8 cellular contexts compared by ENCODE assay signal in the genomic region with DNA sequence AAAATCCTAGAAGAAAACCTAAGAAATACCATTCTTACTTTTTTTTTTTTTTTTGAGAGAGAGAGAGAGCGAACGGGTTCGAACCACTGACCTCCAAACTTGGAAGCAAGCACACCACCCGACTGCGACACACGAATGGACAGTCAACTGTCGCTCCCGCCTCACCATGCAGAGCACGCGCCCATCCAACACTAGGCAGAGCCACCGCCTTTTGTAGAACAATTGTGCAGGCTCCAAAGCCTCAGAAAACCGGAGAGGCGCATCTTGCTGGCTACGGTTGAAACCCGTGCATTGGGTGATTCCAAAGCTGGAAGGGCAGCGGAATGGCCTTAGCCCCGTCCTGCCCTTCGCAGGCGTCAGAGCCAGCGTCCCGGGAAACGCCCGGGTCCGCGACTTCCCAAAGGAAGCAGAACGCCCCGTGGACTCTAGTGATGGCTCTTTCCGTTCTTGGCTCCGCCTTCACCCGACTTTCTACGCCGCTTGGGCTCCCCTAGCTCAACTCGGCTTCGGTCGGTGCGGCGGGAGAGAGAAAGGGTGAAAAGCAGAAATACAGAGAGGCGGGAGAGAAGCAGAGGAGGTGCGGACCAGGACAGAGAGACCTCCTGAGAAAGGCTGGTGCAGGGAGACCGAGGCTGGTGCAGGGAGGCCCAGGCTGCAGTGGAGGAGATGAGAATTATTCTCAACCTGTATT.
DNase-seq lines count a peak whose midpoint lies in the region; FAIRE-seq and TF ChIP-seq lines count a peak whose summit lies in the region.

No MANE protein-coding gene starts in this region.

- peak overlapping the region; percentile 80 to 86 (median 84) for H3K4me3 Mint-ChIP-seq in nephron

- no peaks in the 10 kb centered on the region for H4K20me1 ChIP-seq in endothelial cell of umbilical vein (replicated peaks; ENCODE audit: control insufficient read depth, extremely low read depth, insufficient read depth, low read length)

- no peak overlapping the region for H3K9ac ChIP-seq in endothelial cell of umbilical vein (replicated peaks; ENCODE audit: extremely low read depth, insufficient read depth, low read length)

- H2AFZ ChIP-seq in endothelial cell of umbilical vein (ENCODE audit: low read depth, low read length), result no peak overlapping the region

- H3K4me2 ChIP-seq in endothelial cell of umbilical vein (ENCODE audit: insufficient read depth, low read length), result no peak overlapping the region

- H3K36me3 Mint-ChIP-seq in nephron (ENCODE audit: low read depth), result peaks cover 5% of the 10 kb centered on the region

- CTCF ChIA-PET in endothelial cell of umbilical vein (lab: Charles Lee), result no interaction called here

- no peak overlapping the region for H3K4me3 ChIP-seq in endothelial cell of umbilical vein (replicated peaks in 1 of 3; ENCODE audit: insufficient read depth in 1 of 3, low read depth in 1 of 3, low read length in 3 of 3)

- TF ChIP-seq POLR2A in endothelial cell of umbilical vein (IDR thresholded peaks at IDR 0.05; ENCODE audit: low read depth, low read length), result no peak

- POLR2A ChIA-PET in endothelial cell of umbilical vein (lab: Charles Lee), result no interaction called here

- dilution Hi-C loops in endothelial cell of umbilical vein (cut with MboI; ENCODE audit: extremely low pct_ligation_motif_present, low sequenced_read_pairs), result no loop called here

- peaks cover 47% of the 10 kb centered on the region in 2 experiments for H3K27me3 ChIP-seq in endothelial cell of umbilical vein (ENCODE audit: control insufficient read depth in 2 of 2, insufficient read depth in 2 of 2, low read length in 2 of 2)

- intact Hi-C loops in endothelial cell of umbilical vein (cut with micrococcal nuclease), result loop anchor here (5.0 kb wide), 1 partner anchor 45 kb away; no protein-coding TSS in a partner anchor

- H3K9me1 ChIP-seq in endothelial cell of umbilical vein (replicated peaks; ENCODE audit: control insufficient read depth, extremely low read depth, insufficient read depth, low read length), result no peaks in the 10 kb centered on the region

- H3K27ac ChIP-seq in endothelial cell of umbilical vein (ENCODE audit: insufficient read depth, low read depth, low read length), result no peak overlapping the region

- FAIRE-seq in endothelial cell of umbilical vein (lab: Jason Lieb, UNC), result no peak

- H3K36me3 ChIP-seq in endothelial cell of umbilical vein (ENCODE audit: control insufficient read depth in 2 of 2, extremely low read depth in 1 of 2, insufficient read depth in 2 of 2, low read length in 2 of 2), result no peaks in the 10 kb centered on the region

- no peaks in the 10 kb centered on the region for H3K79me2 ChIP-seq in endothelial cell of umbilical vein (ENCODE audit: control insufficient read depth, insufficient read depth, low read length)

- TF ChIP-seq CTCF in endothelial cell of umbilical vein (IDR thresholded peaks at IDR 0.05; ENCODE audit: extremely low read depth in 1 of 2, insufficient read depth in 1 of 2, low read depth in 1 of 2, low read length in 2 of 2), result no peak
- no peak for TF ChIP-seq CTCF in nephron (IDR thresholded peaks at IDR 0.05; ENCODE audit: unreplicated experiment in 3 of 3)

- peaks cover 5% of the 10 kb centered on the region for H3K4me1 Mint-ChIP-seq in nephron

- H3K27ac Mint-ChIP-seq in nephron, result no peak overlapping the region

- H3K4me1 ChIP-seq in endothelial cell of umbilical vein (ENCODE audit: control insufficient read depth, extremely low read depth, insufficient read depth, low read length), result no peaks in the 10 kb centered on the region

- in situ Hi-C loops in KBM-7 (cut with MboI; ENCODE audit: low pct_unique_long_range_greater_than_20kb, low sequenced_read_pairs), result no loop called here

- peaks cover 81% of the 10 kb centered on the region for H3K27me3 Mint-ChIP-seq in nephron (ENCODE audit: low read depth)

- no TSS peak for BruUV-seq in endothelial cell of umbilical vein (replicated peaks; lab: Mats Ljungman, UMichigan)

- H3K9me3 Mint-ChIP-seq in nephron, result peaks cover 18% of the 10 kb centered on the region

- no peaks in the 10 kb centered on the region for H3K9me3 ChIP-seq in endothelial cell of umbilical vein (replicated peaks; ENCODE audit: control insufficient read depth, insufficient read depth, low read length)

- DNase-seq in AG20443 (ENCODE audit: low spot score) (peak; percentile 41), NCI-H460 (ENCODE audit: extremely low read depth, low read depth) (peak; percentile 40), endothelial cell of umbilical vein (ENCODE audit: low read depth, low spot score) (no peak), KBM-7 (no peak), SIG-M5 treated with dmso at 0.1 percent for 504 hours (lab: John Stamatoyannopoulos, UW; ENCODE audit: unreplicated experiment) (no peak), UCSD-AML1 (lab: John Stamatoyannopoulos, UW; ENCODE audit: unreplicated experiment) (no peak)
- no peak for DNase-seq in activated CD8-positive, alpha-beta memory T cell treated with anti-CD3 and anti-CD28 coated beads, Interleukin-2, amount 50 U/mL, for 48 hours

TF ChIP-seq in endothelial cell of umbilical vein, 7 proteins besides CTCF, POLR2A, EP300 and RAD21:
- no peak for TF ChIP-seq GATA2 (IDR thresholded peaks at IDR 0.05; ENCODE audit: insufficient read depth, insufficient read length, low read depth, low read length)
- TF ChIP-seq FOS (IDR thresholded peaks at IDR 0.05; ENCODE audit: borderline replicate concordance, insufficient read depth, low read length), result no peak
- TF ChIP-seq POLR2AphosphoS5 (IDR thresholded peaks at IDR 0.05; ENCODE audit: insufficient read depth, low read depth, low read length), result no peak
- TF ChIP-seq JUN (IDR thresholded peaks at IDR 0.05; ENCODE audit: borderline replicate concordance, insufficient read depth, insufficient read length, low read depth), result no peak
- no peak for TF ChIP-seq MYC (IDR thresholded peaks at IDR 0.05; ENCODE audit: low read depth, low read length)
- TF ChIP-seq EZH2 (IDR thresholded peaks at IDR 0.05; ENCODE audit: borderline replicate concordance, low read depth, low read length, severe bottlenecking), result peak; percentile 84
TF ChIP-seq in endothelial cell of umbilical vein: peak in this region for 1.

Comparison
In these comparisons a context has a peak if more than half of its experiments do, and no peak if none do; other contexts are left out.
1. DNase-seq: peak in AG20443 (single experiment) and NCI-H460 (single experiment); none in endothelial cell of umbilical vein (single experiment), KBM-7 (single experiment), SIG-M5 treated with dmso at 0.1 percent for 504 hours (single experiment), UCSD-AML1 (single experiment) and activated CD8-positive, alpha-beta memory T cell treated with anti-CD3 and anti-CD28 coated beads, Interleukin-2, amount 50 U/mL, for 48 hours (single experiment).